In genomic region chr11:117143871-117144476, GRCh38 we compare ENCODE assay signal across 1 cellular context.
TF ChIP-seq lines count a peak whose summit lies in the region.

A gene with protein sequence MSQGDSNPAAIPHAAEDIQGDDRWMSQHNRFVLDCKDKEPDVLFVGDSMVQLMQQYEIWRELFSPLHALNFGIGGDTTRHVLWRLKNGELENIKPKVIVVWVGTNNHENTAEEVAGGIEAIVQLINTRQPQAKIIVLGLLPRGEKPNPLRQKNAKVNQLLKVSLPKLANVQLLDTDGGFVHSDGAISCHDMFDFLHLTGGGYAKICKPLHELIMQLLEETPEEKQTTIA (plus strand): TSS chr11:117144287. CDS start chr11:117152448, 8,161 bp downstream.

TF ChIP-seq in HepG2, 621 proteins besides CTCF, POLR2A, EP300 and RAD21 (continued from another document):
- TF ChIP-seq ZNF646 (CRISPR knock-in tag; IDR thresholded peaks at IDR 0.05) (no peak; the same call in 1 of the 2 replicates), ZNF547 (CRISPR knock-in tag; IDR thresholded peaks at IDR 0.05) (peak; percentile 70), CSRNP2 (CRISPR knock-in tag; conservative IDR thresholded peaks at IDR 0.05; ENCODE audit: low read depth) (0 out of 2 replicates have a peak, but pooled peaks have one; percentile 55), ZNF101 (CRISPR knock-in tag; IDR thresholded peaks at IDR 0.05; ENCODE audit: borderline replicate concordance, low read depth) (no peak), NR0B2 (CRISPR knock-in tag; IDR thresholded peaks at IDR 0.05) (peak; percentile 91), ZNF737 (CRISPR knock-in tag; IDR thresholded peaks at IDR 0.05; ENCODE audit: borderline replicate concordance) (no peak), REPIN1 (CRISPR knock-in tag; IDR thresholded peaks at IDR 0.05; ENCODE audit: borderline replicate concordance, low read depth) (0 out of 2 replicates have a peak, but pooled peaks have one; percentile 51), JUN (CRISPR knock-in tag; IDR thresholded peaks at IDR 0.05) (peak; percentile 77; the same call in 1 of the 2 replicates), IKZF1 (IDR thresholded peaks at IDR 0.05) (no peak), ZMYM3 (CRISPR knock-in tag; IDR thresholded peaks at IDR 0.05) (0 out of 2 replicates have a peak, but pooled peaks have one; percentile 35), TSC22D2 (CRISPR knock-in tag; IDR thresholded peaks at IDR 0.05; ENCODE audit: borderline replicate concordance) (no peak; the same call in 1 of the 2 replicates), SETDB1 (CRISPR knock-in tag; IDR thresholded peaks at IDR 0.05; ENCODE audit: borderline replicate concordance) (no peak), RFX5 (IDR thresholded peaks at IDR 0.05; ENCODE audit: low read depth, low read length) (no peak), CBX1 (IDR thresholded peaks at IDR 0.05; ENCODE audit: low read depth) (no peak), HNRNPLL (IDR thresholded peaks at IDR 0.05; ENCODE audit: low read depth, low read length, poor library complexity, severe bottlenecking) (peak; percentile 88)
- TF ChIP-seq, protein P1, sequence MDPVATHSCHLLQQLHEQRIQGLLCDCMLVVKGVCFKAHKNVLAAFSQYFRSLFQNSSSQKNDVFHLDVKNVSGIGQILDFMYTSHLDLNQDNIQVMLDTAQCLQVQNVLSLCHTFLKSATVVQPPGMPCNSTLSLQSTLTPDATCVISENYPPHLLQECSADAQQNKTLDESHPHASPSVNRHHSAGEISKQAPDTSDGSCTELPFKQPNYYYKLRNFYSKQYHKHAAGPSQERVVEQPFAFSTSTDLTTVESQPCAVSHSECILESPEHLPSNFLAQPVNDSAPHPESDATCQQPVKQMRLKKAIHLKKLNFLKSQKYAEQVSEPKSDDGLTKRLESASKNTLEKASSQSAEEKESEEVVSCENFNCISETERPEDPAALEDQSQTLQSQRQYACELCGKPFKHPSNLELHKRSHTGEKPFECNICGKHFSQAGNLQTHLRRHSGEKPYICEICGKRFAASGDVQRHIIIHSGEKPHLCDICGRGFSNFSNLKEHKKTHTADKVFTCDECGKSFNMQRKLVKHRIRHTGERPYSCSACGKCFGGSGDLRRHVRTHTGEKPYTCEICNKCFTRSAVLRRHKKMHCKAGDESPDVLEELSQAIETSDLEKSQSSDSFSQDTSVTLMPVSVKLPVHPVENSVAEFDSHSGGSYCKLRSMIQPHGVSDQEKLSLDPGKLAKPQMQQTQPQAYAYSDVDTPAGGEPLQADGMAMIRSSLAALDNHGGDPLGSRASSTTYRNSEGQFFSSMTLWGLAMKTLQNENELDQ (CRISPR knock-in tag; IDR thresholded peaks at IDR 0.05; ENCODE audit: borderline replicate concordance), result no peak
- TF ChIP-seq, protein P2, sequence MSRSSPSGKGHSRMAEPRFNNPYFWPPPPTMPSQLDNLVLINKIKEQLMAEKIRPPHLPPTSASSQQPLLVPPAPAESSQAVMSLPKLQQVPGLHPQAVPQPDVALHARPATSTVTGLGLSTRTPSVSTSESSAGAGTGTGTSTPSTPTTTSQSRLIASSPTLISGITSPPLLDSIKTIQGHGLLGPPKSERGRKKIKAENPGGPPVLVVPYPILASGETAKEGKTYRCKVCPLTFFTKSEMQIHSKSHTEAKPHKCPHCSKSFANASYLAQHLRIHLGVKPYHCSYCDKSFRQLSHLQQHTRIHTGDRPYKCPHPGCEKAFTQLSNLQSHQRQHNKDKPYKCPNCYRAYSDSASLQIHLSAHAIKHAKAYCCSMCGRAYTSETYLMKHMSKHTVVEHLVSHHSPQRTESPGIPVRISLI (CRISPR knock-in tag; IDR thresholded peaks at IDR 0.05; ENCODE audit: borderline replicate concordance), result peak; percentile 58; the same call in 1 of the 2 replicates
